In the genomic region with DNA sequence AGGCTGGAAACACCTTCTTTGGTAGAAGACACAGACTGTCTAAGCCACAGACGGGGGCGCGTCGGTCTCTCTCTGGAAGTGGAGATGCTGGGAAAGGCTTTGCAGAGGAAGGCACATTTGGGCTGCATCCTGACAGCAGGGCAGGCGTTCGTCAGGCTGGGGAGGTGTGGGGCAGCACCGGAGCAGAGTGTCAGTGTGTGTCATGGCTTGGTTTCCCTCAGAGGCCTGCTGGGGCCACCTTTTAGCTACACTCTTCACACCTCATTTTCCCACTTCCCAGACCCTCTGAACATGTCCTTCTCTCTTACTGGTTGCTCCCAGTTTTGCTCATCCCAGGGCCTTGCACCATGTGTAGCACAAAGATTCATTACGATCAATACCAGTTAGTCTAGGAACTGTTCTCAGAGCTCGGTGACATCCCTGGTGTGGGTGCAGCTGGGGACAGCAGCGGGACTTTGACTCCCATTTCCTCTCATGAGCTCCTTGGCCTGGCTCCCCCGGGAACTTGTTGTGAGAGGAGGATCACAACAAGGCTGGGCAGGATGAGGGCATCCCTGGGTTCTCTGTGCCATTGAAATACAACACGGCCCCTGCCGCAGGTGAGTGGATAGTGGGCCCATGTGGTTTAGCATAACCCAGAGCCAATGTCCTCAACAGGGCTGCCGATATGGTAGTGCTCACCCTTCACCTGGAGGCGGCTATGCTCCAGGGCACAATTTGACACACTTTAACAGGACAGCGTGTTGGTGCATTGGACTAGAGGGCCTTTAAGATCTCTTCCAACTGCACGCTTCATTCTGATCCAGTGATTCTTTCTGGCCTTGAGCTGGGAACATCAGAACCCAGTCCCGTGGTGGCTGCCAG, we compare ENCODE assay signal across 9 cellular contexts. TPM values are rescaled to one million over a fixed set of nuclear protein-coding genes. Genes with fewer than 3 reads are reported as not detected.
DNase-seq lines count a peak whose midpoint lies in the region; ATAC-seq and TF ChIP-seq lines count a peak whose summit lies in the region.
"Had no signal": no experiment of that assay in that cellular context is flagged by ENCODE, and none has a peak within 500 bp of the region (broad histone marks: within the 10 kb centered on the region; RNA-seq: fewer than 3 reads in every experiment).

No MANE protein-coding gene starts in this region.

- no peak overlapping the region for H3K4me3 ChIP-seq in foreskin fibroblast (ENCODE audit: low read depth in 1 of 2, low read length in 2 of 2)

- H3K9me3 Mint-ChIP-seq in activated T-cell treated with anti-CD3 and anti-CD28 coated beads, Interleukin-2, amount 50 U/mL, for 4 hours: no peaks in the 10 kb centered on the region
- no peaks in the 10 kb centered on the region for H3K9me3 Mint-ChIP-seq in WTC11
- H3K9me3 Mint-ChIP-seq: neural crest cell had no signal

- no peaks in the 10 kb centered on the region for H3K36me3 Mint-ChIP-seq in activated T-cell treated with anti-CD3 and anti-CD28 coated beads, Interleukin-2, amount 50 U/mL, for 4 hours (ENCODE audit: insufficient read depth)
- H3K36me3 Mint-ChIP-seq in WTC11: no peaks in the 10 kb centered on the region

- H3K4me3 Mint-ChIP-seq in activated T-cell treated with anti-CD3 and anti-CD28 coated beads, Interleukin-2, amount 50 U/mL, for 4 hours: peak overlapping the region; percentile 53
- no peak overlapping the region for H3K4me3 Mint-ChIP-seq in WTC11
- H3K4me3 Mint-ChIP-seq: neural crest cell had no signal

- no peaks in the 10 kb centered on the region for H3K27me3 Mint-ChIP-seq in activated T-cell treated with anti-CD3 and anti-CD28 coated beads, Interleukin-2, amount 50 U/mL, for 4 hours (ENCODE audit: low read depth)
- peaks cover 6% of the 10 kb centered on the region; the same call in 1 of the 2 replicates for H3K27me3 Mint-ChIP-seq in WTC11 (ENCODE audit: low read depth)

- ATAC-seq in activated T-cell treated with anti-CD3 and anti-CD28 coated beads, Interleukin-2, amount 50 U/mL, for 4 hours: peak in 1 of 2 donors; percentile 1
- ATAC-seq in HG02642 (IDR thresholded peaks at IDR 0.05; ENCODE audit: poor library complexity, unreplicated experiment) (peak; percentile 44), WTC11 (0 out of 2 replicates have a peak, but pooled peaks have one; percentile 6), GM18517 (IDR thresholded peaks at IDR 0.05; ENCODE audit: unreplicated experiment) (no peak)
- ATAC-seq in stimulated activated naive CD8-positive, alpha-beta T cell treated with anti-CD3 and anti-CD28 coated beads, Interleukin-15, Interleukin-2, amounts not matched to agents 100 U/mL and 50 U/mL, for 24 hours: no peak

- CTCF ChIA-PET in WTC11 (lab: Charles Lee): interaction anchor here (0.6 to 3.8 kb wide), 57 partner anchors 8 to 1051 kb away, joined by 3 to 28 read pairs (median 5); partner anchors contain the start of genes CCR7, GJD3, KRT222 and SMARCE1

- H3K27ac Mint-ChIP-seq in WTC11: no peak overlapping the region

- no peak for DNase-seq in activated T-cell treated with anti-CD3 and anti-CD28 coated beads, Interleukin-2, amount 50 U/mL, for 4 hours
- DNase-seq in activated T-cell treated with anti-CD3 and anti-CD28 coated beads for 4 hours (no peak), WTC11 (ENCODE audit: low spot score) (no peak), NCI-H2171 treated with DMSO at 0.1 percent for 48 hours (lab: John Stamatoyannopoulos, UW) (no peak), foreskin fibroblast (no peak)
- peak; percentile 43 for DNase-seq in stimulated activated naive CD8-positive, alpha-beta T cell treated with anti-CD3 and anti-CD28 coated beads, Interleukin-15, Interleukin-2, amounts not matched to agents 100 U/mL and 50 U/mL, for 24 hours

- peaks cover 70% of the 10 kb centered on the region for H3K4me1 Mint-ChIP-seq in activated T-cell treated with anti-CD3 and anti-CD28 coated beads, Interleukin-2, amount 50 U/mL, for 4 hours (ENCODE audit: low read depth)
- peaks cover 5% of the 10 kb centered on the region for H3K4me1 Mint-ChIP-seq in WTC11
- H3K4me1 Mint-ChIP-seq: neural crest cell had no signal

- TF ChIP-seq CTCF in WTC11 (IDR thresholded peaks at IDR 0.05): no peak
- no peak for TF ChIP-seq CTCF in foreskin fibroblast (IDR thresholded peaks at IDR 0.05; ENCODE audit: low read depth, low read length)

- POLR2A ChIA-PET in WTC11 (lab: Charles Lee): interaction anchor here (1.6 kb wide), 1 partner anchor 11 kb away, joined by 3 read pairs; no protein-coding TSS in a partner anchor

TF ChIP-seq in WTC11, 78 proteins besides CTCF, POLR2A, EP300 and RAD21 (continues in another document):
- TF ChIP-seq RORB (CRISPR knock-in tag; IDR thresholded peaks at IDR 0.05): no peak
- no peak for TF ChIP-seq FOXP1 (CRISPR knock-in tag; IDR thresholded peaks at IDR 0.05; ENCODE audit: borderline replicate concordance)
- TF ChIP-seq ZNF512 (CRISPR knock-in tag; IDR thresholded peaks at IDR 0.05; ENCODE audit: borderline replicate concordance): no peak
- no peak for TF ChIP-seq SP1 (CRISPR knock-in tag; conservative IDR thresholded peaks at IDR 0.05)
- TF ChIP-seq MYBL2 (CRISPR knock-in tag; IDR thresholded peaks at IDR 0.05): no peak
- TF ChIP-seq FOXK1 (CRISPR knock-in tag; IDR thresholded peaks at IDR 0.05): no peak
- TF ChIP-seq, protein P1, sequence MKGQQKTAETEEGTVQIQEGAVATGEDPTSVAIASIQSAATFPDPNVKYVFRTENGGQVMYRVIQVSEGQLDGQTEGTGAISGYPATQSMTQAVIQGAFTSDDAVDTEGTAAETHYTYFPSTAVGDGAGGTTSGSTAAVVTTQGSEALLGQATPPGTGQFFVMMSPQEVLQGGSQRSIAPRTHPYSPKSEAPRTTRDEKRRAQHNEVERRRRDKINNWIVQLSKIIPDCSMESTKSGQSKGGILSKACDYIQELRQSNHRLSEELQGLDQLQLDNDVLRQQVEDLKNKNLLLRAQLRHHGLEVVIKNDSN (CRISPR knock-in tag; IDR thresholded peaks at IDR 0.05): no peak
- no peak for TF ChIP-seq ESRRA (CRISPR knock-in tag; IDR thresholded peaks at IDR 0.05; ENCODE audit: borderline replicate concordance)
- no peak for TF ChIP-seq TEAD1 (CRISPR knock-in tag; IDR thresholded peaks at IDR 0.05)
- TF ChIP-seq, protein P2, sequence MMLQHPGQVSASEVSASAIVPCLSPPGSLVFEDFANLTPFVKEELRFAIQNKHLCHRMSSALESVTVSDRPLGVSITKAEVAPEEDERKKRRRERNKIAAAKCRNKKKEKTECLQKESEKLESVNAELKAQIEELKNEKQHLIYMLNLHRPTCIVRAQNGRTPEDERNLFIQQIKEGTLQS (CRISPR knock-in tag; conservative IDR thresholded peaks at IDR 0.05): no peak
- TF ChIP-seq NFYB (CRISPR knock-in tag; conservative IDR thresholded peaks at IDR 0.05; ENCODE audit: low read depth): no peak
- TF ChIP-seq MLX (CRISPR knock-in tag; IDR thresholded peaks at IDR 0.05): no peak
- no peak for TF ChIP-seq CBFB (CRISPR knock-in tag; IDR thresholded peaks at IDR 0.05; ENCODE audit: low read depth)
- TF ChIP-seq, protein P3, sequence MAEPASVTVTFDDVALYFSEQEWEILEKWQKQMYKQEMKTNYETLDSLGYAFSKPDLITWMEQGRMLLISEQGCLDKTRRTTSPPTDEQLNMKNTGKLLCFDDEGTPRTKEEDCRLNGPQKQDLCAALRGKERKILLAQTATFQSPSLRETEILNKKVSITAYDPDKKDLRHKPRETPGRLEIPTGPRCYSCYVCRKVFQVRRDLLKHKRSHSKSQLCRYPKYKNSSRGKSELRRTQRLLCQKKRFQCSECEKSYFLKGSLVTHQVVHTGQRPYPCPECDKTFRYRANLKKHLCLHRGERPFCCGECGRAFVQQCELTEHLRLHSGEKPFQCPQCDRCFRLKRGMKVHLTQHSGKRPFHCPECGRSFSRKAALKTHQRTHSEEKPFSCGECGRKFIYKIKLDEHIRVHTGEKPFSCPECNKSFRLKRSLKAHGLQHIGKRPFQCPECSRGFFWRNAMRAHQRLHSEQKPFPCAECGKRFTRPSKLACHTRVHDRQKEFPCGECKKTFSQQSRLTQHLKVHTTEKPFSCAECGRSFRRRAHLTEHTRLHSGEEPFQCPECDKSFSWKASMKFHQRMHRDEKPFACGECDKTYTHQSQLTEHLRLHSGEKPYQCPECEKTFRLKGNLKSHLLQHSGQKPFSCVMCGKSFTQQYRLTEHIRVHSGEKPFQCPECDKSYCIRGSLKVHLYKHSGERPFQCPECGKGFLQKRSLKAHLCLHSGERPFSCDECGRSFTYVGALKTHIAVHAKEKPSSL (CRISPR knock-in tag; conservative IDR thresholded peaks at IDR 0.05): no peak

RNA-seq across cellular contexts. Expression of gene SMARCE1, which starts 33.0 kb away (rescaled TPM):
- total RNA-seq in activated T-cell treated with anti-CD3 and anti-CD28 coated beads, Interleukin-2, amount 50 U/mL, for 4 hours: 100 to 1,000 TPM; 105 to 117 (median 106) TPM
- 109 to 114 TPM (median 114 TPM) in 3 replicates for total RNA-seq in WTC11 (2021)

RNA-seq across cellular contexts. Expression of gene CCR7, which starts 49.4 kb away (rescaled TPM):
- 100 to 1,000 TPM in 2 of 3 donors, 10 to 100 TPM in 1; 77.3 to 109 (median 108) TPM for total RNA-seq in activated T-cell treated with anti-CD3 and anti-CD28 coated beads, Interleukin-2, amount 50 U/mL, for 4 hours
- 0.37 to 0.92 TPM (median 0.57 TPM) in 3 replicates for total RNA-seq in WTC11 (2021)

RNA-seq across cellular contexts. Expression of gene KRT222, which starts 50.3 kb away (rescaled TPM):
- total RNA-seq in activated T-cell treated with anti-CD3 and anti-CD28 coated beads, Interleukin-2, amount 50 U/mL, for 4 hours: not detected
- total RNA-seq in WTC11 (2021): 0.09 to 0.34 TPM (median 0.30 TPM) in 3 replicates

Comparison
In these comparisons a context has a peak if more than half of its experiments do, and no peak if none do; other contexts are left out.
1. ATAC-seq: peak in HG02642 (single experiment) and WTC11 (single experiment); none in stimulated activated naive CD8-positive, alpha-beta T cell treated with anti-CD3 and anti-CD28 coated beads, Interleukin-15, Interleukin-2, amounts not matched to agents 100 U/mL and 50 U/mL, for 24 hours (single experiment) and GM18517 (single experiment).
2. RNA of gene CCR7, which starts 49.4 kb away (total RNA-seq): 77.3 to 109 TPM in activated T-cell treated with anti-CD3 and anti-CD28 coated beads, Interleukin-2, amount 50 U/mL, for 4 hours; 0.37 to 0.92 TPM in WTC11; every median in the first group is over 10 times any median in the second.